In the genomic region with DNA sequence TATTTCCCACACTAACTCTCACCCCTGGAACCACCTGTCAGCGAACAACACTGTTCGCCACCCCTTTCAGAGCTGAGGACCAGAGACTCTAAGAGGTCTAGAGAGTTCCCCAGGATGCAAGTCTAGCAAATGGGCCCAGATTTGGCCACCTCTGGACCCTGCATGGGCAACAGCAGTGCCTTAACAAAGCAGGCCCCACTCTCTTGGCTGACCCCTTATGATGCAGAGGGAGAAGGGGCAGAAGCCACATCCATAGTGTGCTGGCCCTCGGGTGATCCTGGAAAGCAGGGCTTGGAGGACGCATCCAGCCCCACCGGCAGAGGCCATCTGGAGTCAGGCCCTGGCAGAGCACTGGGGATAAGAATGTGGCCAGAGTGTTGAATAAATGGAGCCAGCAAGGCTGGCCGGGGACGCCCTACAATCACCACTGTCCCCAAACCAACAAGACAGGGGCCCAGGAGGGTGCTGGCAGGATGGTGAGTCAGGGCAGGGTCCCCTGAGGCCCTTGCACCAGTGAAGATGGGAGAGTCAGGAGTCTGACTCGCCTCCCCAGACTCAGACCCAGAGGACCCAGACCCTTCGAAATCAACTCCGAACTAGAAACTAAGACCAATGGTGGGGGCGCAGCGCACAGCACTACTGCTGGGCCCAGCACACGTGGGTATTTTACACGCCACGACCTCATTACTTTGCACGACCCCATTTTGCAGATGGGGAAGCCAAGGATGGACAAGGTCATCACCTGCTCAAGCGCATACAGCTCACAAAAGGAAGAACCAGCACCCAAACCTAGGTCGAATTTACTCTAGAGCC, we compare ENCODE assay signal across 8 cellular contexts. TPM values are rescaled to one million over a fixed set of nuclear protein-coding genes. Genes with fewer than 3 reads are reported as not detected.
DNase-seq lines count a peak whose midpoint lies in the region; ATAC-seq and TF ChIP-seq lines count a peak whose summit lies in the region.

No MANE protein-coding gene starts in this region.

- peak overlapping the region; percentile 68 for H3K4me2 ChIP-seq in OCI-LY3 (ENCODE audit: low read length)

- no peak overlapping the region for H3K4me3 Mint-ChIP-seq in naive thymus-derived CD8-positive, alpha-beta T cell

- H3K27ac ChIP-seq in ACC112 (ENCODE audit: low read depth, low read length) (peak overlapping the region; percentile 83), OCI-LY3 (ENCODE audit: low read length) (peak overlapping the region; percentile 94), coronary artery (peak overlapping the region; percentile 76 to 89), WERI-Rb-1 (no peak overlapping the region)

- POLR2A ChIA-PET in naive thymus-derived CD8-positive, alpha-beta T cell (lab: Charles Lee) = no interaction called here

- H3K27me3 Mint-ChIP-seq in naive thymus-derived CD8-positive, alpha-beta T cell = no peaks in the 10 kb centered on the region

- no peak for ATAC-seq in naive thymus-derived CD8-positive, alpha-beta T cell
- ATAC-seq in HG02763 (IDR thresholded peaks at IDR 0.05; ENCODE audit: unreplicated experiment) (no peak), GM21528 (IDR thresholded peaks at IDR 0.05; ENCODE audit: low FRiP score, unreplicated experiment) (no peak)

- H3K9me3 Mint-ChIP-seq in naive thymus-derived CD8-positive, alpha-beta T cell = no peaks in the 10 kb centered on the region

- H3K27me3 ChIP-seq in ACC112 (ENCODE audit: insufficient read depth, low read length) (no peaks in the 10 kb centered on the region), OCI-LY3 (ENCODE audit: low read depth, low read length) (no peaks in the 10 kb centered on the region), WERI-Rb-1 (ENCODE audit: insufficient read depth, low read depth, severe bottlenecking) (no peaks in the 10 kb centered on the region)

- peaks cover 95% of the 10 kb centered on the region for H3K79me2 ChIP-seq in ACC112 (ENCODE audit: control insufficient read depth, insufficient read depth, low read length, unreplicated experiment)
- peaks cover 90% of the 10 kb centered on the region for H3K79me2 ChIP-seq in OCI-LY3 (ENCODE audit: low read length)

- H2AFZ ChIP-seq in ACC112 (ENCODE audit: low read length, unreplicated experiment) (no peak overlapping the region), OCI-LY3 (ENCODE audit: low read depth, low read length) (no peak overlapping the region)

- peaks cover 10% of the 10 kb centered on the region; the same call in 1 of the 2 replicates for H3K36me3 ChIP-seq in ACC112 (ENCODE audit: insufficient read depth, low read length)
- H3K36me3 ChIP-seq in OCI-LY3 (replicated peaks; ENCODE audit: low read depth, low read length) = peaks cover 50% of the 10 kb centered on the region
- peaks cover 91% of the 10 kb centered on the region for H3K36me3 ChIP-seq in WERI-Rb-1

- H3K9me3 ChIP-seq in OCI-LY3 (ENCODE audit: insufficient read depth, low read length) (no peaks in the 10 kb centered on the region), WERI-Rb-1 (ENCODE audit: severe bottlenecking) (no peaks in the 10 kb centered on the region)

- H3K4me1 ChIP-seq in ACC112 (ENCODE audit: control insufficient read depth, insufficient read depth, low read length, unreplicated experiment) = peaks cover 59% of the 10 kb centered on the region
- peaks cover 98% of the 10 kb centered on the region for H3K4me1 ChIP-seq in OCI-LY3 (ENCODE audit: low read length)

- TF ChIP-seq CTCF in OCI-LY3 (IDR thresholded peaks at IDR 0.05; ENCODE audit: low read depth, low read length) (no peak), coronary artery (IDR thresholded peaks at IDR 0.05) (no peak), WERI-Rb-1 (IDR thresholded peaks at IDR 0.05; ENCODE audit: low read depth, low read length) (no peak)

- peaks cover 47 to 81% (median 75%) of the 10 kb centered on the region in 4 donors for H3K4me1 Mint-ChIP-seq in naive thymus-derived CD8-positive, alpha-beta T cell

- DNase-seq in coronary artery (ENCODE audit: low spot score) = no peak
- DNase-seq in naive thymus-derived CD8-positive, alpha-beta T cell = no peak
- no peak for DNase-seq in T-helper 9 cell
- no peak for DNase-seq in WERI-Rb-1

- H3K36me3 Mint-ChIP-seq in naive thymus-derived CD8-positive, alpha-beta T cell = peaks cover 0 to 29% (median 0%) of the 10 kb centered on the region in 3 donors

- 0 out of 2 replicates have a peak overlapping the region, but pooled peaks have one; percentile 4 for H3K9ac ChIP-seq in OCI-LY3 (ENCODE audit: low read length)

- H4K20me1 ChIP-seq in OCI-LY3 (ENCODE audit: insufficient read depth, low read length) = peaks cover 76% of the 10 kb centered on the region

- H3K4me3 ChIP-seq in ACC112 (ENCODE audit: low read depth, low read length) (peak overlapping the region; percentile 31; the same call in 1 of the 2 replicates), OCI-LY3 (ENCODE audit: low read length) (peak overlapping the region; percentile 23; the same call in 1 of the 2 replicates), coronary artery (peak overlapping the region; percentile 39), WERI-Rb-1 (ENCODE audit: low read depth, low read length) (no peak overlapping the region)

- H3K27ac Mint-ChIP-seq in naive thymus-derived CD8-positive, alpha-beta T cell = peak overlapping the region; percentile 40 to 97 (median 80)

RNA-seq across cellular contexts. Expression of a gene that starts 6.5 kb away (rescaled TPM):
- 100 to 1,000 TPM; 113 to 116 TPM for total RNA-seq in naive thymus-derived CD8-positive, alpha-beta T cell
- polyA plus RNA-seq in naive thymus-derived CD8-positive, alpha-beta T cell = 10 to 100 TPM in 2 of 3 donors, 1 to 10 TPM in 1; 9.1 to 16.1 (median 15.0) TPM

RNA-seq across cellular contexts. Expression of a gene that starts 37.9 kb away (rescaled TPM):
- total RNA-seq in naive thymus-derived CD8-positive, alpha-beta T cell = 10 to 100 TPM; 25.5 to 26.8 TPM
- 10 to 100 TPM in 1 of 3 donors, 1 to 10 TPM in 2; 5.1 to 13.0 (median 5.4) TPM for polyA plus RNA-seq in naive thymus-derived CD8-positive, alpha-beta T cell
